Comparison of ENCODE assay signal across 1 cellular context in the genomic region with DNA sequence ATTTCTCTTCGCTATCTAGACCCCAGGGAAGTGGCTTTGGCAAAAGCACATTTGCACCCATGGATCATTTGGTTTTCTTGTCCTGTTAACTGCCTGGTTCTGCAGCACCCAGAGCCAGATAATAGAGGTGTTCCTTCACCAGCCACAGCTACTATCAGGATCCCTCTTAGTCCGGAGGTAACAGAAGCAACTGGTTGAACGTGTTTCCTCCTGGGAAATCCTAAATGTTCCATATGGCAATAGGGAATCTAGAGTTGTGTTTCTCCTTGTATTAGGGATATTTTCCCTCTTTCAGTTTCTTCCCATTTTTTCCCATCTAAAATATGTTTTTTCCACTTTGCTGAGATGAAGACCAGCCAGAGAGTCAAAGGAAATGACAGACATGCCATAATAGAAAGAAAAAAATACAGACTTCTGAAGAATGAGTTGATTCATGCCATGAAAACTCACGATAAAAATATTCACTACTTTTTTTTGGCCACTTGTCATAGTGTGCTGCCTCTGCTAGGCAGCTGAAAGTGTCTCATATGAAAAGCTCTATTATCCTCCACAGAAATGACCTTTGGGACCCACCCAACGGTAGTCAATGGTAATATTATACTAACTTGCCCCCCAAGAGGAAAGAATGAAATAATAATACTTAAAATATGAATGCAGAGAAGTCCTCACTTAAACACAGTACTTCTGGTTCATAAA.
TF ChIP-seq lines count a peak whose summit lies in the region.

No MANE protein-coding gene starts in this region.

TF ChIP-seq in HCT116, 20 proteins besides CTCF, POLR2A, EP300 and RAD21:
- TF ChIP-seq, protein P1, sequence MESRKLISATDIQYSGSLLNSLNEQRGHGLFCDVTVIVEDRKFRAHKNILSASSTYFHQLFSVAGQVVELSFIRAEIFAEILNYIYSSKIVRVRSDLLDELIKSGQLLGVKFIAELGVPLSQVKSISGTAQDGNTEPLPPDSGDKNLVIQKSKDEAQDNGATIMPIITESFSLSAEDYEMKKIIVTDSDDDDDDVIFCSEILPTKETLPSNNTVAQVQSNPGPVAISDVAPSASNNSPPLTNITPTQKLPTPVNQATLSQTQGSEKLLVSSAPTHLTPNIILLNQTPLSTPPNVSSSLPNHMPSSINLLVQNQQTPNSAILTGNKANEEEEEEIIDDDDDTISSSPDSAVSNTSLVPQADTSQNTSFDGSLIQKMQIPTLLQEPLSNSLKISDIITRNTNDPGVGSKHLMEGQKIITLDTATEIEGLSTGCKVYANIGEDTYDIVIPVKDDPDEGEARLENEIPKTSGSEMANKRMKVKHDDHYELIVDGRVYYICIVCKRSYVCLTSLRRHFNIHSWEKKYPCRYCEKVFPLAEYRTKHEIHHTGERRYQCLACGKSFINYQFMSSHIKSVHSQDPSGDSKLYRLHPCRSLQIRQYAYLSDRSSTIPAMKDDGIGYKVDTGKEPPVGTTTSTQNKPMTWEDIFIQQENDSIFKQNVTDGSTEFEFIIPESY (IDR thresholded peaks at IDR 0.05; ENCODE audit: extremely low read depth, insufficient replicate concordance, low read length): no peak
- no peak for TF ChIP-seq CEBPB (IDR thresholded peaks at IDR 0.05; ENCODE audit: low read depth)
- TF ChIP-seq ZFX (IDR thresholded peaks at IDR 0.05): no peak
- TF ChIP-seq, protein P2, sequence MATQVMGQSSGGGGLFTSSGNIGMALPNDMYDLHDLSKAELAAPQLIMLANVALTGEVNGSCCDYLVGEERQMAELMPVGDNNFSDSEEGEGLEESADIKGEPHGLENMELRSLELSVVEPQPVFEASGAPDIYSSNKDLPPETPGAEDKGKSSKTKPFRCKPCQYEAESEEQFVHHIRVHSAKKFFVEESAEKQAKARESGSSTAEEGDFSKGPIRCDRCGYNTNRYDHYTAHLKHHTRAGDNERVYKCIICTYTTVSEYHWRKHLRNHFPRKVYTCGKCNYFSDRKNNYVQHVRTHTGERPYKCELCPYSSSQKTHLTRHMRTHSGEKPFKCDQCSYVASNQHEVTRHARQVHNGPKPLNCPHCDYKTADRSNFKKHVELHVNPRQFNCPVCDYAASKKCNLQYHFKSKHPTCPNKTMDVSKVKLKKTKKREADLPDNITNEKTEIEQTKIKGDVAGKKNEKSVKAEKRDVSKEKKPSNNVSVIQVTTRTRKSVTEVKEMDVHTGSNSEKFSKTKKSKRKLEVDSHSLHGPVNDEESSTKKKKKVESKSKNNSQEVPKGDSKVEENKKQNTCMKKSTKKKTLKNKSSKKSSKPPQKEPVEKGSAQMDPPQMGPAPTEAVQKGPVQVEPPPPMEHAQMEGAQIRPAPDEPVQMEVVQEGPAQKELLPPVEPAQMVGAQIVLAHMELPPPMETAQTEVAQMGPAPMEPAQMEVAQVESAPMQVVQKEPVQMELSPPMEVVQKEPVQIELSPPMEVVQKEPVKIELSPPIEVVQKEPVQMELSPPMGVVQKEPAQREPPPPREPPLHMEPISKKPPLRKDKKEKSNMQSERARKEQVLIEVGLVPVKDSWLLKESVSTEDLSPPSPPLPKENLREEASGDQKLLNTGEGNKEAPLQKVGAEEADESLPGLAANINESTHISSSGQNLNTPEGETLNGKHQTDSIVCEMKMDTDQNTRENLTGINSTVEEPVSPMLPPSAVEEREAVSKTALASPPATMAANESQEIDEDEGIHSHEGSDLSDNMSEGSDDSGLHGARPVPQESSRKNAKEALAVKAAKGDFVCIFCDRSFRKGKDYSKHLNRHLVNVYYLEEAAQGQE (IDR thresholded peaks at IDR 0.05; ENCODE audit: low read depth): no peak
- no peak for TF ChIP-seq EZH2phosphoT487 (IDR thresholded peaks at IDR 0.05; ENCODE audit: borderline replicate concordance)
- no peak for TF ChIP-seq EZH2 (IDR thresholded peaks at IDR 0.05)
- TF ChIP-seq SRF (IDR thresholded peaks at IDR 0.05; ENCODE audit: low read depth): no peak
- no peak for TF ChIP-seq SIN3A (IDR thresholded peaks at IDR 0.05; ENCODE audit: low read depth)
